ENCODE assay signal across 7 cellular contexts in the genomic region with DNA sequence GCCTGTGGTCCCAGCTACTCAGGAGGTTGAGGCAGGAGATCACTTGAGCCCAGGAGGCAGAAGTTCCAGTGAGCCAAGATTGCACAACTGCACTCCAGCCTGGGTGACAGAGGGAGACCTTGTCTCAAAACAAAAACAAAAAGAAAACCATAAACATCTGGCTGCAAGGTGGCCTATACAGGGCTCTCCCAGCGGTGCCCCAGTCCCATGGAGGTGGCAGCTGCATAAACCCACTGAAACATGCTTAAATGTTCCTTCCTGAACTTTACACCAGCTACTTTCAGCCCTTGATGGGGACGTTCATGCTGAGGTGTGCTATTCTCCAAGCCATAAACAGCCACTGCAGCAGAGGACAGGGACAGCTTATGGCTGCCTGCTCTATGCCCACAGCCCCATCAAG.
"Had no signal": no experiment of that assay in that cellular context is flagged by ENCODE, and none has a peak within 500 bp of the region (broad histone marks: within the 10 kb centered on the region; RNA-seq: fewer than 3 reads in every experiment).

No MANE protein-coding gene starts in this region.

- H3K4me3 ChIP-seq: GM23338 had no signal

- H3K9me3 Mint-ChIP-seq: GM23338, H9, IgD-negative memory B cell had no signal

- H3K27ac ChIP-seq: HL-60 had no signal

- DNase-seq: H9, HCEC 1CT, KBM-7 had no signal

- ATAC-seq: GM23338, HepG2 had no signal

- H3K4me2 ChIP-seq: GM23338 had no signal

- H3K4me3 Mint-ChIP-seq: GM23338, H9, IgD-negative memory B cell had no signal

- H3K27ac Mint-ChIP-seq: GM23338, IgD-negative memory B cell had no signal

- H2AFZ ChIP-seq: GM23338 had no signal

- H3K27me3 Mint-ChIP-seq: IgD-negative memory B cell had no signal

- H3K4me1 Mint-ChIP-seq: IgD-negative memory B cell had no signal
